In genomic region chr7:19111474-19112143, GRCh38 we compare ENCODE assay signal across 1 cellular context.
TF ChIP-seq lines count a peak whose summit lies in the region.

No MANE protein-coding gene starts in this region.

TF ChIP-seq in WTC11, 78 proteins besides CTCF, POLR2A, EP300 and RAD21 (continued from another document):
- no peak for TF ChIP-seq ZNF532 (CRISPR knock-in tag; IDR thresholded peaks at IDR 0.05; ENCODE audit: borderline replicate concordance)
- no peak for TF ChIP-seq OVOL2 (CRISPR knock-in tag; IDR thresholded peaks at IDR 0.05; ENCODE audit: borderline replicate concordance)
- TF ChIP-seq EMX1 (CRISPR knock-in tag; IDR thresholded peaks at IDR 0.05) = no peak
